ENCODE assay signal across 1 cellular context in the genomic region with DNA sequence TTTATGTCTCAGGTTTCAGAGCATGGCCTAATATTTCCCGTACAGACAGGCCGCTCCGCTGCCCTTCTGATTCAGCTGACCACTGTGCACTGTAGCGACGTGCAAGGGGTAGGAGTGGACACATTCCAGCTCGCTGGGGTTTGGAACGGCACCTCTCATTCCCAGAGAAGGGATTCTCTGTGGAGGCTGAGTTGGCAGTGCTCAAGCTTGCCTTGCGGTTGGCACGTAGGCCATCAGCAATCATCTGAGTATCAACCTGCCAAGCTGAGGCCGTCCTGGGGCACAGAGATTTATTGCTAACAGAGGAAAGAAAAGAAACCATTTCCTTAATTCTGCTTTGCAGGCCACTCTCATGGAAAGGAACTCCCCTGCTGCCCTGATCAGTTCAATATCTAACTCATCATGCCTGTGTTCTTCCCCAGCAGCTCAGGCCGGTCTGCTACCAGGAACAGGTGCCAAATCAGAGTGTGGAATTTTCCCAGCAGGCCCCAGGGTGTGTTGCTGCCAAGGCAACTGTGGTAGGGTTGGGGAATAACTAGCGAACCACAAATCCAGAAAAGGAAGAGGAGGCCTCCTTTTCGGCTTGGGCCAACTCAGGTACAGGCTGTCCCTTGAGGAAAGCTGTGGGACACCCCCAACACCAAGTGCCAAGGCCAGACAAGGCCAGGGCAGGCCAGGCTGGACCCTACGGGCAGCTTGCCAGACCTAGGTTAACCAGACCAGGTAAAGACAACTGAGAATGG.
TF ChIP-seq lines count a peak whose summit lies in the region.

No MANE protein-coding gene starts in this region.

TF ChIP-seq in GM23338, 12 proteins besides CTCF, POLR2A, EP300 and RAD21 (continued from another document):
- TF ChIP-seq, protein P1, sequence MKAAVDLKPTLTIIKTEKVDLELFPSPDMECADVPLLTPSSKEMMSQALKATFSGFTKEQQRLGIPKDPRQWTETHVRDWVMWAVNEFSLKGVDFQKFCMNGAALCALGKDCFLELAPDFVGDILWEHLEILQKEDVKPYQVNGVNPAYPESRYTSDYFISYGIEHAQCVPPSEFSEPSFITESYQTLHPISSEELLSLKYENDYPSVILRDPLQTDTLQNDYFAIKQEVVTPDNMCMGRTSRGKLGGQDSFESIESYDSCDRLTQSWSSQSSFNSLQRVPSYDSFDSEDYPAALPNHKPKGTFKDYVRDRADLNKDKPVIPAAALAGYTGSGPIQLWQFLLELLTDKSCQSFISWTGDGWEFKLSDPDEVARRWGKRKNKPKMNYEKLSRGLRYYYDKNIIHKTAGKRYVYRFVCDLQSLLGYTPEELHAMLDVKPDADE (IDR thresholded peaks at IDR 0.05), result no peak
- TF ChIP-seq EZH2phosphoT487 (IDR thresholded peaks at IDR 0.05; ENCODE audit: unreplicated experiment), result no peak
